12 cellular contexts compared by ENCODE assay signal in genomic region chr10:16776896-16777295, GRCh38.
"Had no signal": no experiment of that assay in that cellular context is flagged by ENCODE, and none has a peak within 500 bp of the region (broad histone marks: within the 10 kb centered on the region; RNA-seq: fewer than 3 reads in every experiment).

No MANE protein-coding gene starts in this region.

- H3K9ac ChIP-seq: neural progenitor cell had no signal

- H3K27ac ChIP-seq: hepatocyte, neural progenitor cell had no signal

- H3K4me1 ChIP-seq: neural progenitor cell had no signal

- H3K36me3 ChIP-seq: neural progenitor cell, pancreas, transverse colon had no signal

- H2AFZ ChIP-seq: hepatocyte had no signal

- H3K4me3 ChIP-seq: hepatocyte, neural progenitor cell, pancreas, transverse colon had no signal

- H3K4me3 Mint-ChIP-seq: activated T-helper 1 cell treated with anti-CD3 and anti-CD28 coated beads, Interleukin-12 subunit alpha, Interleukin-12 subunit beta, Interleukin-2, Interleukin-4 antibody, amounts not matched to agents 30 ng/mL and 10 ng/mL and 1 ng/mL, durations not matched to agents 14 hours and 24 hours and 36 hours; endodermal cell; neural progenitor cell; stimulated activated naive B cell treated with anti-CD40 and anti-IgM and Interleukin-4, amounts not matched to agents 10 μg/mL and 1 μg/mL and 100 μg/mL, for 72 hours had no signal

- H3K9me3 ChIP-seq: pancreas, transverse colon had no signal

- H3K9me3 Mint-ChIP-seq: activated naive CD8-positive, alpha-beta T cell treated with anti-CD3 and anti-CD28 coated beads for 36 hours; activated T-helper 1 cell treated with anti-CD3 and anti-CD28 coated beads, Interleukin-12 subunit alpha, Interleukin-12 subunit beta, Interleukin-2, Interleukin-4 antibody, amounts not matched to agents 30 ng/mL and 10 ng/mL and 1 ng/mL, durations not matched to agents 14 hours and 24 hours and 36 hours; endodermal cell; neural progenitor cell; stimulated activated naive B cell treated with anti-CD40 and anti-IgM and Interleukin-4, amounts not matched to agents 10 μg/mL and 1 μg/mL and 100 μg/mL, for 72 hours had no signal

- H3K27me3 Mint-ChIP-seq: activated naive CD8-positive, alpha-beta T cell treated with anti-CD3 and anti-CD28 coated beads for 36 hours; stimulated activated naive B cell treated with anti-CD40 and anti-IgM and Interleukin-4, amounts not matched to agents 10 μg/mL and 1 μg/mL and 100 μg/mL, for 72 hours had no signal

- DNase-seq: activated CD4-positive, alpha-beta T cell treated with anti-CD3 and anti-CD28 coated beads, Interleukin-2, amount 50 U/mL, for 1 hour; activated CD4-positive, CD25-positive, alpha-beta regulatory T cell; activated naive CD8-positive, alpha-beta T cell treated with anti-CD3 and anti-CD28 coated beads for 36 hours; endodermal cell; pancreas; stimulated activated CD4-positive, alpha-beta T cell treated with anti-CD3 and anti-CD28 coated beads, Interleukin-2, amount 100 ng/mL, for 48 hours; stimulated activated naive B cell treated with anti-CD40 and anti-IgM and Interleukin-4, amounts not matched to agents 10 μg/mL and 1 μg/mL and 100 μg/mL, for 72 hours; transverse colon had no signal

- H3K4me2 ChIP-seq: hepatocyte, neural progenitor cell had no signal

- H3K36me3 Mint-ChIP-seq: neural progenitor cell had no signal

- H3K27me3 ChIP-seq: dorsolateral prefrontal cortex, hepatocyte, neural progenitor cell, pancreas, transverse colon had no signal
